In genomic region chr16:71863995-71864394, GRCh38 we compare ENCODE assay signal across 7 cellular contexts.
"Had no signal": no experiment of that assay in that cellular context is flagged by ENCODE, and none has a peak within 500 bp of the region (broad histone marks: within the 10 kb centered on the region; RNA-seq: fewer than 3 reads in every experiment).

No MANE protein-coding gene starts in this region.

- H3K4me3 ChIP-seq: GM23248, HAP-1 had no signal

- H2AFZ ChIP-seq: GM23248 had no signal

- H3K4me1 ChIP-seq: HAP-1 had no signal

- H3K27me3 Mint-ChIP-seq: IgD-negative memory B cell had no signal

- H3K27ac ChIP-seq: GM23248 had no signal

- ATAC-seq: HCT116 had no signal

- DNase-seq: GM23248, GOT3, H7, HFFc6 had no signal

- H3K9ac ChIP-seq: GM23248 had no signal

- H3K9me3 Mint-ChIP-seq: HFFc6, IgD-negative memory B cell had no signal

- H3K27ac Mint-ChIP-seq: HFFc6 had no signal

- H3K4me1 Mint-ChIP-seq: IgD-negative memory B cell had no signal

- H3K4me3 Mint-ChIP-seq: HFFc6, IgD-negative memory B cell had no signal

- H3K9me3 ChIP-seq: HAP-1 had no signal
